In genomic region chr21:44552136-44552535, GRCh38 we compare ENCODE assay signal across 20 cellular contexts. TPM values are rescaled to one million over a fixed set of nuclear protein-coding genes. Genes with fewer than 3 reads are reported as not detected.
"Had no signal": no experiment of that assay in that cellular context is flagged by ENCODE, and none has a peak within 500 bp of the region (broad histone marks: within the 10 kb centered on the region; RNA-seq: fewer than 3 reads in every experiment).

No MANE protein-coding gene starts in this region.

- H3K9me3 ChIP-seq: colonic mucosa, SJSA1 had no signal

- H3K27me3 Mint-ChIP-seq: activated CD4-positive, alpha-beta T cell treated with anti-CD3 and anti-CD28 coated beads, Interleukin-2, amount 10 ng/mL, durations not matched to agents 7 days and 5 days; activated T-cell treated with anti-CD3 and anti-CD28 coated beads, Interleukin-2, amount 50 U/mL, for 24 hours; brain had no signal

- H3K27ac Mint-ChIP-seq: activated T-cell treated with anti-CD3 and anti-CD28 coated beads, Interleukin-2, amount 50 U/mL, for 24 hours; nephron progenitor cell; stimulated activated effector memory CD8-positive, alpha-beta T cell treated with anti-CD3 and anti-CD28 coated beads, Interleukin-12 subunit alpha, Interleukin-12 subunit beta, amount 100 ng/mL, for 72 hours had no signal

- H3K4me1 ChIP-seq: colonic mucosa, SJSA1 had no signal

- H3K27ac ChIP-seq: colonic mucosa, foreskin keratinocyte, SJSA1 had no signal

- H3K27me3 ChIP-seq: colonic mucosa, foreskin keratinocyte had no signal

- H3K4me3 Mint-ChIP-seq: activated CD4-positive, alpha-beta T cell treated with anti-CD3 and anti-CD28 coated beads, Interleukin-2, amount 10 ng/mL, durations not matched to agents 7 days and 5 days; activated T-cell treated with anti-CD3 and anti-CD28 coated beads, Interleukin-2, amount 50 U/mL, for 24 hours; brain; nephron progenitor cell; stimulated activated effector memory CD8-positive, alpha-beta T cell treated with anti-CD3 and anti-CD28 coated beads, Interleukin-12 subunit alpha, Interleukin-12 subunit beta, amount 100 ng/mL, for 72 hours; WTC11 had no signal

- H3K36me3 Mint-ChIP-seq: brain; stimulated activated effector memory CD8-positive, alpha-beta T cell treated with anti-CD3 and anti-CD28 coated beads, Interleukin-12 subunit alpha, Interleukin-12 subunit beta, amount 100 ng/mL, for 72 hours had no signal

- DNase-seq: activated CD4-positive, alpha-beta T cell treated with anti-CD3 and anti-CD28 coated beads, Interleukin-2, amount 10 ng/mL, durations not matched to agents 7 days and 5 days; activated effector memory CD4-positive, alpha-beta T cell treated with Interleukin-2 at 50 U/mL for 16 hours; activated naive CD4-positive, alpha-beta T cell treated with anti-CD3 and anti-CD28 coated beads, Interleukin-2, amount 50 U/mL, for 16 hours; central memory CD4-positive, alpha-beta T cell; colonic mucosa; foreskin keratinocyte; glutamatergic neuron; hypothalamus; kidney glomerular epithelial cell; nephron progenitor cell; stimulated activated CD4-positive, alpha-beta T cell treated with anti-CD3 and anti-CD28 coated beads, Interleukin-1b, Interleukin-23, amount 100 ng/mL, for 48 hours; T-helper 2 cell had no signal

- ATAC-seq: foreskin keratinocyte; sciatic nerve; stimulated activated effector memory CD8-positive, alpha-beta T cell treated with anti-CD3 and anti-CD28 coated beads, Interleukin-12 subunit alpha, Interleukin-12 subunit beta, amount 100 ng/mL, for 72 hours; WTC11 had no signal

- H3K36me3 ChIP-seq: colonic mucosa, SJSA1 had no signal

- H3K4me3 ChIP-seq: colonic mucosa, SJSA1 had no signal

RNA-seq across cellular contexts. Expression of gene KRTAP10-2, which starts 0.8 kb away (rescaled TPM):
- total RNA-seq: activated CD4-positive, alpha-beta T cell treated with anti-CD3 and anti-CD28 coated beads, Interleukin-2, amount 10 ng/mL, durations not matched to agents 7 days and 5 days; colonic mucosa; foreskin keratinocyte; omental fat pad; pulmonary artery endothelial cell; sciatic nerve; SJSA1; WTC11 had no signal

RNA-seq across cellular contexts. Expression of gene KRTAP10-3, which starts 6.5 kb away (rescaled TPM):
- total RNA-seq: activated CD4-positive, alpha-beta T cell treated with anti-CD3 and anti-CD28 coated beads, Interleukin-2, amount 10 ng/mL, durations not matched to agents 7 days and 5 days; colonic mucosa; foreskin keratinocyte; omental fat pad; pulmonary artery endothelial cell; sciatic nerve; SJSA1; WTC11 had no signal

RNA-seq across cellular contexts. Expression of gene KRTAP10-1, which starts 12.1 kb away (rescaled TPM):
- total RNA-seq: activated CD4-positive, alpha-beta T cell treated with anti-CD3 and anti-CD28 coated beads, Interleukin-2, amount 10 ng/mL, durations not matched to agents 7 days and 5 days; colonic mucosa; foreskin keratinocyte; omental fat pad; pulmonary artery endothelial cell; sciatic nerve; SJSA1; WTC11 had no signal

RNA-seq across cellular contexts. Expression of gene KRTAP10-4, which starts 21.4 kb away (rescaled TPM):
- total RNA-seq: activated CD4-positive, alpha-beta T cell treated with anti-CD3 and anti-CD28 coated beads, Interleukin-2, amount 10 ng/mL, durations not matched to agents 7 days and 5 days; colonic mucosa; foreskin keratinocyte; omental fat pad; pulmonary artery endothelial cell; sciatic nerve; SJSA1; WTC11 had no signal

RNA-seq across cellular contexts. Expression of gene KRTAP10-5, which starts 28.3 kb away (rescaled TPM):
- total RNA-seq: activated CD4-positive, alpha-beta T cell treated with anti-CD3 and anti-CD28 coated beads, Interleukin-2, amount 10 ng/mL, durations not matched to agents 7 days and 5 days; colonic mucosa; foreskin keratinocyte; omental fat pad; pulmonary artery endothelial cell; sciatic nerve; SJSA1; WTC11 had no signal
